In the genomic region with DNA sequence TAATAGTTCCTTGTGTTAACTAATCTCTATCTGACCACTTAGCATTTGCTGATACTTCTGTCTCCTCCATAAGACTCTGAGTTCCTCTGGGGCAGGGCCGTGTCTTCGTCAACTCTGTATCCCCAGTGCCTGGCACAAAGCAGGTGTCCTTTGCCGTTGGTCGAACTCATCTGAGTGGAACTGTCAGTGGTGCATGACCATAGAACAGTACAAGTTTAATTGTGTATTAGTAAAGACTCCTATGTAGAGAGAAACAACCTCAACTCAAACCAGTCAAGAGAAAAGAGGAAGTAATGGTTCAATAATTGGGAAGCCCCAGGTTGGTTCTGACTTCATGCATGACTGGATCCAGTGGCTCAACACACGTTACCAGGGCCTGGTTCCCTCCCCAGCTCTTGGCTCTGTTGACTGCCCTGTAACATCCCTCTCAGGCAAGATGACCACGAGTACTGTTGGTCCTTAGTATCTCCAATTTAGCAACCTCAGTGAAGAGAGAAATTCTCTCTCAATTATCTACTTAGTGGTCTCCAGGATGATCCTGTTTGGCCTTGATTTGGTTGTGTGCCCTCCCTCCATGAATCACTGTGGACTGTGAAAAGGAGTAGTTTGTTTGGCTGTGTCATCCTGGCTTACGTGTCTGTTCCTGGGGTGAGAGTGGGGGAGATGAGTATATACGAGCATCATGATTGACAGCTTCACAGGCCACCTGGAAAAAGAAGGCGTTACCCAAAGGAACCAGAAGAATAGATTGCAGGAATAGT, we compare ENCODE assay signal across 9 cellular contexts. TPM values are rescaled to one million over a fixed set of nuclear protein-coding genes. Genes with fewer than 3 reads are reported as not detected.
DNase-seq lines count a peak whose midpoint lies in the region; ATAC-seq and TF ChIP-seq lines count a peak whose summit lies in the region.
"Had no signal": no experiment of that assay in that cellular context is flagged by ENCODE, and none has a peak within 500 bp of the region (broad histone marks: within the 10 kb centered on the region; RNA-seq: fewer than 3 reads in every experiment).

No MANE protein-coding gene starts in this region.

- no peak for TF ChIP-seq CTCF in MCF 10A (IDR thresholded peaks at IDR 0.05; ENCODE audit: unreplicated experiment)
- no peak for TF ChIP-seq CTCF in breast epithelium (IDR thresholded peaks at IDR 0.05)
- no peak for TF ChIP-seq CTCF in RWPE2 (IDR thresholded peaks at IDR 0.05; ENCODE audit: poor library complexity, severe bottlenecking)
- TF ChIP-seq CTCF in upper lobe of right lung (IDR thresholded peaks at IDR 0.05) = no peak
- no peak for TF ChIP-seq CTCF in endothelial cell (IDR thresholded peaks at IDR 0.05; ENCODE audit: unreplicated experiment)

- no peaks in the 10 kb centered on the region for H3K9me3 ChIP-seq in breast epithelium
- no peaks in the 10 kb centered on the region for H3K9me3 ChIP-seq in RWPE2 (ENCODE audit: severe bottlenecking)
- no peaks in the 10 kb centered on the region for H3K9me3 ChIP-seq in upper lobe of right lung

- H3K9me3 Mint-ChIP-seq in MCF 10A (ENCODE audit: unreplicated experiment) (no peaks in the 10 kb centered on the region), endothelial cell (ENCODE audit: unreplicated experiment) (no peaks in the 10 kb centered on the region)

- peak; percentile 86 for ATAC-seq in HG03103 (IDR thresholded peaks at IDR 0.05; ENCODE audit: low read depth, unreplicated experiment)
- ATAC-seq in RWPE2 (ENCODE audit: low read depth) = peak; percentile 73
- ATAC-seq in upper lobe of right lung = peak; percentile 10

- H3K36me3 Mint-ChIP-seq in MCF 10A (ENCODE audit: insufficient read depth, unreplicated experiment) = no peaks in the 10 kb centered on the region
- no peaks in the 10 kb centered on the region for H3K36me3 Mint-ChIP-seq in endothelial cell (ENCODE audit: low read depth, unreplicated experiment)

- H3K27ac Mint-ChIP-seq in MCF 10A (ENCODE audit: low read depth, unreplicated experiment) (no peak overlapping the region), endothelial cell (ENCODE audit: unreplicated experiment) (no peak overlapping the region)

- peak; percentile 4 for DNase-seq in MCF 10A (ENCODE audit: unreplicated experiment)
- DNase-seq in breast epithelium (ENCODE audit: low spot score in 2 of 2) = no peak
- no peak for DNase-seq in RWPE2 (ENCODE audit: low spot score)
- no peak for DNase-seq in upper lobe of right lung
- no peak for DNase-seq in activated T-cell treated with anti-CD3 and anti-CD28 coated beads, Interleukin-2, amount 50 U/mL, for 1 hour
- DNase-seq in effector CD4-positive, alpha-beta T cell = no peak
- no peak for DNase-seq in endothelial cell (ENCODE audit: low spot score)

- H3K4me1 ChIP-seq in breast epithelium (no peaks in the 10 kb centered on the region), RWPE2 (ENCODE audit: insufficient read depth, poor library complexity, severe bottlenecking) (no peaks in the 10 kb centered on the region), upper lobe of right lung (no peaks in the 10 kb centered on the region)

- no peak for TF ChIP-seq POLR2A in breast epithelium (IDR thresholded peaks at IDR 0.05)

- CTCF ChIA-PET in MCF 10A (lab: Yijun Ruan, JAX) = interaction anchor here (0.6 kb wide), 1 partner anchor 19 kb away, joined by 3 read pairs; no protein-coding TSS in a partner anchor

- H3K4me3 ChIP-seq in breast epithelium (no peak overlapping the region), RWPE2 (ENCODE audit: severe bottlenecking) (no peak overlapping the region), upper lobe of right lung (no peak overlapping the region)

- H3K4me3 Mint-ChIP-seq in MCF 10A (ENCODE audit: unreplicated experiment) (no peak overlapping the region), endothelial cell (ENCODE audit: unreplicated experiment) (no peak overlapping the region)

- BruUV-seq in MCF 10A (replicated peaks; lab: Mats Ljungman, UMichigan) = no TSS peak

- intact Hi-C loops in MCF 10A (cut with micrococcal nuclease) = no loop called here
- intact Hi-C loops in breast epithelium (cut with DNase I; ENCODE audit: low total_unique reads) = no loop called here
- intact Hi-C loops in upper lobe of right lung (cut with DNase I) = no loop called here

- H3K27me3 Mint-ChIP-seq in MCF 10A (ENCODE audit: insufficient read depth, unreplicated experiment) (no peaks in the 10 kb centered on the region), endothelial cell (ENCODE audit: unreplicated experiment) (no peaks in the 10 kb centered on the region)

- H3K36me3 ChIP-seq in breast epithelium = no peaks in the 10 kb centered on the region
- no peaks in the 10 kb centered on the region for H3K36me3 ChIP-seq in RWPE2 (ENCODE audit: low read depth)
- H3K36me3 ChIP-seq in upper lobe of right lung = no peaks in the 10 kb centered on the region

- H3K27ac ChIP-seq in breast epithelium (no peak overlapping the region), RWPE2 (ENCODE audit: poor library complexity, severe bottlenecking) (no peak overlapping the region), upper lobe of right lung (no peak overlapping the region)
- H3K27ac ChIP-seq: VCaP had no signal

- H3K4me1 Mint-ChIP-seq in MCF 10A (ENCODE audit: insufficient read depth, unreplicated experiment) = no peaks in the 10 kb centered on the region
- peaks cover 2% of the 10 kb centered on the region for H3K4me1 Mint-ChIP-seq in endothelial cell (ENCODE audit: unreplicated experiment)

- POLR2A ChIA-PET in MCF 10A (lab: Yijun Ruan, JAX) = no interaction called here

- H3K27me3 ChIP-seq in breast epithelium = no peaks in the 10 kb centered on the region
- H3K27me3 ChIP-seq in RWPE2 (ENCODE audit: insufficient read depth, poor library complexity, severe bottlenecking) = no peaks in the 10 kb centered on the region
- no peaks in the 10 kb centered on the region for H3K27me3 ChIP-seq in upper lobe of right lung

RNA-seq across cellular contexts. Expression of a gene that starts 58.5 kb away (rescaled TPM):
- total RNA-seq in MCF 10A (2022) (40.3 and 45.3 TPM in 2 replicates), breast epithelium (10 to 100 TPM; 31.4 to 60.0 (median 42.6) TPM), upper lobe of right lung (31.1 TPM), endothelial cell (ENCODE audit: unreplicated experiment) (82.0 TPM)

Comparison
In these comparisons a context has a peak if more than half of its experiments do, and no peak if none do; other contexts are left out.
1. ATAC-seq: peak in every context shown above with its lines; median percentile 86 in HG03103; 73 in RWPE2; 10 in upper lobe of right lung.